In the genomic region with DNA sequence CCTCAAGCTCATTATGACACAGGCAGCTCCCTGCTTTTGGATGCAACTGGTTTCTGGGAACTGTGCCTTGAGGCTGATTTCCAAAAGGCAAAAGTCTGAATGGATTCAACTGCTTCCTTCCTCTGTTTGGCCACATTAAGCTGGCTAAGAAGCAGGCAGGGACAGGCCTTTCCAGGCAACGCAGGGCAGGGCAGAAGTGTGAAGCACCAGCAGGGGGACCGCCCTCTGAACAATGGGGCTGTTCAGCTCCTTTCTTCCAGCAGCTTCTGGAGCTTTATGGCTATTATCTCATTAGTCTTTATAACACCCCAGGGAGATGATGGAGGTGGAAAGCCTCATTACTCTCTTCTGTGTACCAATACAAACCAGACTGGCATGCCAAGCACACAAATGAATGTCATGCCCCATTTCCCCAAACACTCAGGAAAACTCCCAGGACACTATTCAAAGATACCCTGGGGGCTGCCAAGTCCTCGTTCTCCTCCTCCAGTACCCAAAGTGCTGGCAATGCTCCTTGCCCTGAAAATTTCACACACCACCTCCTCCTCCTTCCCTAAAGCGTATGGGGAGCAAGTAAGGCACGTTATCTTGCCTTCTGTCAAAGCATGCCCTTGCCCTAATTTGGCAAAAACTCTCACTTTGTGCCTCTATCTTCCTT, we compare ENCODE assay signal across 1 cellular context.
TF ChIP-seq lines count a peak whose summit lies in the region.

No MANE protein-coding gene starts in this region.

TF ChIP-seq in endothelial cell of umbilical vein, 7 proteins besides CTCF, POLR2A, EP300 and RAD21 (continued from another document):
- TF ChIP-seq FOS (IDR thresholded peaks at IDR 0.05; ENCODE audit: borderline replicate concordance, insufficient read depth, low read length): no peak
- no peak for TF ChIP-seq POLR2AphosphoS5 (IDR thresholded peaks at IDR 0.05; ENCODE audit: insufficient read depth, low read depth, low read length)
